Comparison of ENCODE assay signal across 1 cellular context in genomic region chr19:28429356-28429755, GRCh38.
TF ChIP-seq lines count a peak whose summit lies in the region.

No MANE protein-coding gene starts in this region.

TF ChIP-seq in K562, 482 proteins besides CTCF, POLR2A, EP300 and RAD21 (continued from another document):
- TF ChIP-seq SUPT5H (IDR thresholded peaks at IDR 0.05) (0 out of 2 replicates have a peak, but pooled peaks have one; percentile 38), MECOM (CRISPR knock-in tag; IDR thresholded peaks at IDR 0.05) (no peak), POLR2B (IDR thresholded peaks at IDR 0.05; ENCODE audit: low read depth, partially characterized antibody) (peak; percentile 38), ZBTB33 (CRISPR knock-in tag; IDR thresholded peaks at IDR 0.05) (no peak), ZFP36 (IDR thresholded peaks at IDR 0.05; ENCODE audit: low read depth, low read length, partially characterized antibody) (no peak)
